ENCODE assay signal across 1 cellular context in the genomic region with DNA sequence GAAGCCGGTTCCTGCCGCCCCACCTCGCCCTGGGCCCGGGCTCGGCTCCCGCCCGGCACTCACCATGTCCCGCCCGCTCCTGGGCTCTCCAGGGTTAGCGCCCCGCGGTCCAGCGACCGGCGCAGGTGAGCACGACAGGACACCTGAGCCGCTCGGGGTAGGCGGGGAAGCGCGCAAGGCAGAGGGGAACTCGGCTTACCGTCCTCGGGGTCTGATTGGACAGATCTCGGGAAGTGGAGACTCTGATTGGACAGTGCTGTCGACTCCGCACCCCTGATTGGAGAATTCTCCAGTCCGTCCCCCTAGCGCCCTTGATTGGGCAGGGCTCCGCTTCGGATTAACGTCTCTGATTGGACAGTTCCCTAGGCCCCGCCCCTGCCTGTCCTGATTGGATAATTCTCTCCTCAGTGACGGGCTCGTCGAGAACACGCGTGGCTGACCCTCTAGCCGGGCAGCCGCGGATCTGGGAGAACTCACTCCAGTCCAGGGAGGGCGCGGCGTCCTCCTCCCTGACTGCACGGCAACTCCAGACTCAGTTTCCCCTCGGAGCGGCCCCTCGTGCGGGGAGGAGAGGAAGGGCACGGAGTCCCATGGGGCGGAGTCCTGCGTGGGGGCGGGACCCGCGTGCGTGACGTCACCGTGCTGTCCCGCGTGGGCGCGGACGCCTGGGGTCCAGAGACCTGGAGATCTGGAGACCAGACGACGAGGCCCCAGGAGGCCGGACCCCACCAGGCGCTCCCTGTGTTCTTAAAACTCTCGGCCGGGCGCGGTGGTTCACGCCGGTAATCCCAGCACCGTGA.
A peak's percentile ranks its signal among the peaks of the same experiment; 100 is the strongest.
TF ChIP-seq lines count a peak whose summit lies in the region.

A gene (minus strand): TSS at position 197 of the 800 bp plus-strand sequence. CDS start 131 bp downstream, at position 66.

TF ChIP-seq in K562, 482 proteins besides CTCF, POLR2A, EP300 and RAD21 (continued from another document and continues in another):
- TF ChIP-seq BMI1 (IDR thresholded peaks at IDR 0.05; ENCODE audit: low read length) (no peak), MYBL2 (IDR thresholded peaks at IDR 0.05; ENCODE audit: low read depth) (no peak), MYBL2 (CRISPR knock-in tag; IDR thresholded peaks at IDR 0.05; ENCODE audit: borderline replicate concordance) (no peak), CC2D1A (IDR thresholded peaks at IDR 0.05) (peak; percentile 65; the same call in 1 of the 2 replicates), THRAP3 (IDR thresholded peaks at IDR 0.05; ENCODE audit: borderline replicate concordance) (no peak), NONO (IDR thresholded peaks at IDR 0.05; ENCODE audit: low read depth in 2 of 2, low read length in 1 of 2) (peak; percentile 50 to 53; a peak in 1 of 4 replicates), ZNF778 (CRISPR knock-in tag; IDR thresholded peaks at IDR 0.05) (no peak), MIER1 (IDR thresholded peaks at IDR 0.05; ENCODE audit: low read depth) (no peak), KDM5B (IDR thresholded peaks at IDR 0.05; ENCODE audit: insufficient replicate concordance, low read depth, low read length) (peak; percentile 56), ZNF3 (CRISPR knock-in tag; IDR thresholded peaks at IDR 0.05) (no peak), SMAD2 (IDR thresholded peaks at IDR 0.05; ENCODE audit: low read depth, low read length) (no peak), ZNF274 (IDR thresholded peaks at IDR 0.05; ENCODE audit: borderline replicate concordance, low read depth, low read length) (no peak), ZNF41 (CRISPR knock-in tag; conservative IDR thresholded peaks at IDR 0.05) (no peak), ZNF57 (CRISPR knock-in tag; IDR thresholded peaks at IDR 0.05) (0 out of 2 replicates have a peak, but pooled peaks have one; percentile 33), C11orf30 (IDR thresholded peaks at IDR 0.05; ENCODE audit: low read depth) (0 out of 2 replicates have a peak, but pooled peaks have one; percentile 44), CHD2 (IDR thresholded peaks at IDR 0.05; ENCODE audit: low read depth, low read length) (peak; percentile 93)
- TF ChIP-seq, protein P1, sequence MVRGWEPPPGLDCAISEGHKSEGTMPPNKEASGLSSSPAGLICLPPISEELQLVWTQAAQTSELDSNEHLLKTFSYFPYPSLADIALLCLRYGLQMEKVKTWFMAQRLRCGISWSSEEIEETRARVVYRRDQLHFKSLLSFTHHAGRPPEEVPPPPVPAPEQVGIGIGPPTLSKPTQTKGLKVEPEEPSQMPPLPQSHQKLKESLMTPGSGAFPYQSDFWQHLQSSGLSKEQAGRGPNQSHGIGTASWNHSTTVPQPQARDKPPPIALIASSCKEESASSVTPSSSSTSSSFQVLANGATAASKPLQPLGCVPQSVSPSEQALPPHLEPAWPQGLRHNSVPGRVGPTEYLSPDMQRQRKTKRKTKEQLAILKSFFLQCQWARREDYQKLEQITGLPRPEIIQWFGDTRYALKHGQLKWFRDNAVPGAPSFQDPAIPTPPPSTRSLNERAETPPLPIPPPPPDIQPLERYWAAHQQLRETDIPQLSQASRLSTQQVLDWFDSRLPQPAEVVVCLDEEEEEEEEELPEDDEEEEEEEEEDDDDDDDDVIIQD (CRISPR knock-in tag; IDR thresholded peaks at IDR 0.05): 0 out of 2 replicates have a peak, but pooled peaks have one; percentile 60
- TF ChIP-seq, protein P2, sequence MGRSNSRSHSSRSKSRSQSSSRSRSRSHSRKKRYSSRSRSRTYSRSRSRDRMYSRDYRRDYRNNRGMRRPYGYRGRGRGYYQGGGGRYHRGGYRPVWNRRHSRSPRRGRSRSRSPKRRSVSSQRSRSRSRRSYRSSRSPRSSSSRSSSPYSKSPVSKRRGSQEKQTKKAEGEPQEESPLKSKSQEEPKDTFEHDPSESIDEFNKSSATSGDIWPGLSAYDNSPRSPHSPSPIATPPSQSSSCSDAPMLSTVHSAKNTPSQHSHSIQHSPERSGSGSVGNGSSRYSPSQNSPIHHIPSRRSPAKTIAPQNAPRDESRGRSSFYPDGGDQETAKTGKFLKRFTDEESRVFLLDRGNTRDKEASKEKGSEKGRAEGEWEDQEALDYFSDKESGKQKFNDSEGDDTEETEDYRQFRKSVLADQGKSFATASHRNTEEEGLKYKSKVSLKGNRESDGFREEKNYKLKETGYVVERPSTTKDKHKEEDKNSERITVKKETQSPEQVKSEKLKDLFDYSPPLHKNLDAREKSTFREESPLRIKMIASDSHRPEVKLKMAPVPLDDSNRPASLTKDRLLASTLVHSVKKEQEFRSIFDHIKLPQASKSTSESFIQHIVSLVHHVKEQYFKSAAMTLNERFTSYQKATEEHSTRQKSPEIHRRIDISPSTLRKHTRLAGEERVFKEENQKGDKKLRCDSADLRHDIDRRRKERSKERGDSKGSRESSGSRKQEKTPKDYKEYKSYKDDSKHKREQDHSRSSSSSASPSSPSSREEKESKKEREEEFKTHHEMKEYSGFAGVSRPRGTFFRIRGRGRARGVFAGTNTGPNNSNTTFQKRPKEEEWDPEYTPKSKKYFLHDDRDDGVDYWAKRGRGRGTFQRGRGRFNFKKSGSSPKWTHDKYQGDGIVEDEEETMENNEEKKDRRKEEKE (IDR thresholded peaks at IDR 0.05; ENCODE audit: borderline replicate concordance in 1 of 2, control insufficient read depth in 1 of 2, low read depth in 2 of 2, low read length in 1 of 2): no peak
- TF ChIP-seq, protein P3, sequence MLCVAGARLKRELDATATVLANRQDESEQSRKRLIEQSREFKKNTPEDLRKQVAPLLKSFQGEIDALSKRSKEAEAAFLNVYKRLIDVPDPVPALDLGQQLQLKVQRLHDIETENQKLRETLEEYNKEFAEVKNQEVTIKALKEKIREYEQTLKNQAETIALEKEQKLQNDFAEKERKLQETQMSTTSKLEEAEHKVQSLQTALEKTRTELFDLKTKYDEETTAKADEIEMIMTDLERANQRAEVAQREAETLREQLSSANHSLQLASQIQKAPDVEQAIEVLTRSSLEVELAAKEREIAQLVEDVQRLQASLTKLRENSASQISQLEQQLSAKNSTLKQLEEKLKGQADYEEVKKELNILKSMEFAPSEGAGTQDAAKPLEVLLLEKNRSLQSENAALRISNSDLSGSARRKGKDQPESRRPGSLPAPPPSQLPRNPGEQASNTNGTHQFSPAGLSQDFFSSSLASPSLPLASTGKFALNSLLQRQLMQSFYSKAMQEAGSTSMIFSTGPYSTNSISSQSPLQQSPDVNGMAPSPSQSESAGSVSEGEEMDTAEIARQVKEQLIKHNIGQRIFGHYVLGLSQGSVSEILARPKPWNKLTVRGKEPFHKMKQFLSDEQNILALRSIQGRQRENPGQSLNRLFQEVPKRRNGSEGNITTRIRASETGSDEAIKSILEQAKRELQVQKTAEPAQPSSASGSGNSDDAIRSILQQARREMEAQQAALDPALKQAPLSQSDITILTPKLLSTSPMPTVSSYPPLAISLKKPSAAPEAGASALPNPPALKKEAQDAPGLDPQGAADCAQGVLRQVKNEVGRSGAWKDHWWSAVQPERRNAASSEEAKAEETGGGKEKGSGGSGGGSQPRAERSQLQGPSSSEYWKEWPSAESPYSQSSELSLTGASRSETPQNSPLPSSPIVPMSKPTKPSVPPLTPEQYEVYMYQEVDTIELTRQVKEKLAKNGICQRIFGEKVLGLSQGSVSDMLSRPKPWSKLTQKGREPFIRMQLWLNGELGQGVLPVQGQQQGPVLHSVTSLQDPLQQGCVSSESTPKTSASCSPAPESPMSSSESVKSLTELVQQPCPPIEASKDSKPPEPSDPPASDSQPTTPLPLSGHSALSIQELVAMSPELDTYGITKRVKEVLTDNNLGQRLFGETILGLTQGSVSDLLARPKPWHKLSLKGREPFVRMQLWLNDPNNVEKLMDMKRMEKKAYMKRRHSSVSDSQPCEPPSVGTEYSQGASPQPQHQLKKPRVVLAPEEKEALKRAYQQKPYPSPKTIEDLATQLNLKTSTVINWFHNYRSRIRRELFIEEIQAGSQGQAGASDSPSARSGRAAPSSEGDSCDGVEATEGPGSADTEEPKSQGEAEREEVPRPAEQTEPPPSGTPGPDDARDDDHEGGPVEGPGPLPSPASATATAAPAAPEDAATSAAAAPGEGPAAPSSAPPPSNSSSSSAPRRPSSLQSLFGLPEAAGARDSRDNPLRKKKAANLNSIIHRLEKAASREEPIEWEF (CRISPR knock-in tag; IDR thresholded peaks at IDR 0.05): no peak
- TF ChIP-seq, protein P4, sequence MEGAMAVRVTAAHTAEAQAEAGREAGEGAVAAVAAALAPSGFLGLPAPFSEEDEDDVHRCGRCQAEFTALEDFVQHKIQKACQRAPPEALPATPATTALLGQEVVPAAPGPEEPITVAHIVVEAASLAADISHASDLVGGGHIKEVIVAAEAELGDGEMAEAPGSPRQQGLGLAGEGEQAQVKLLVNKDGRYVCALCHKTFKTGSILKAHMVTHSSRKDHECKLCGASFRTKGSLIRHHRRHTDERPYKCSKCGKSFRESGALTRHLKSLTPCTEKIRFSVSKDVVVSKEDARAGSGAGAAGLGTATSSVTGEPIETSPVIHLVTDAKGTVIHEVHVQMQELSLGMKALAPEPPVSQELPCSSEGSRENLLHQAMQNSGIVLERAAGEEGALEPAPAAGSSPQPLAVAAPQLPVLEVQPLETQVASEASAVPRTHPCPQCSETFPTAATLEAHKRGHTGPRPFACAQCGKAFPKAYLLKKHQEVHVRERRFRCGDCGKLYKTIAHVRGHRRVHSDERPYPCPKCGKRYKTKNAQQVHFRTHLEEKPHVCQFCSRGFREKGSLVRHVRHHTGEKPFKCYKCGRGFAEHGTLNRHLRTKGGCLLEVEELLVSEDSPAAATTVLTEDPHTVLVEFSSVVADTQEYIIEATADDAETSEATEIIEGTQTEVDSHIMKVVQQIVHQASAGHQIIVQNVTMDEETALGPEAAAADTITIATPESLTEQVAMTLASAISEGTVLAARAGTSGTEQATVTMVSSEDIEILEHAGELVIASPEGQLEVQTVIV (CRISPR knock-in tag; IDR thresholded peaks at IDR 0.05; ENCODE audit: borderline replicate concordance): no peak
- TF ChIP-seq, protein P5, sequence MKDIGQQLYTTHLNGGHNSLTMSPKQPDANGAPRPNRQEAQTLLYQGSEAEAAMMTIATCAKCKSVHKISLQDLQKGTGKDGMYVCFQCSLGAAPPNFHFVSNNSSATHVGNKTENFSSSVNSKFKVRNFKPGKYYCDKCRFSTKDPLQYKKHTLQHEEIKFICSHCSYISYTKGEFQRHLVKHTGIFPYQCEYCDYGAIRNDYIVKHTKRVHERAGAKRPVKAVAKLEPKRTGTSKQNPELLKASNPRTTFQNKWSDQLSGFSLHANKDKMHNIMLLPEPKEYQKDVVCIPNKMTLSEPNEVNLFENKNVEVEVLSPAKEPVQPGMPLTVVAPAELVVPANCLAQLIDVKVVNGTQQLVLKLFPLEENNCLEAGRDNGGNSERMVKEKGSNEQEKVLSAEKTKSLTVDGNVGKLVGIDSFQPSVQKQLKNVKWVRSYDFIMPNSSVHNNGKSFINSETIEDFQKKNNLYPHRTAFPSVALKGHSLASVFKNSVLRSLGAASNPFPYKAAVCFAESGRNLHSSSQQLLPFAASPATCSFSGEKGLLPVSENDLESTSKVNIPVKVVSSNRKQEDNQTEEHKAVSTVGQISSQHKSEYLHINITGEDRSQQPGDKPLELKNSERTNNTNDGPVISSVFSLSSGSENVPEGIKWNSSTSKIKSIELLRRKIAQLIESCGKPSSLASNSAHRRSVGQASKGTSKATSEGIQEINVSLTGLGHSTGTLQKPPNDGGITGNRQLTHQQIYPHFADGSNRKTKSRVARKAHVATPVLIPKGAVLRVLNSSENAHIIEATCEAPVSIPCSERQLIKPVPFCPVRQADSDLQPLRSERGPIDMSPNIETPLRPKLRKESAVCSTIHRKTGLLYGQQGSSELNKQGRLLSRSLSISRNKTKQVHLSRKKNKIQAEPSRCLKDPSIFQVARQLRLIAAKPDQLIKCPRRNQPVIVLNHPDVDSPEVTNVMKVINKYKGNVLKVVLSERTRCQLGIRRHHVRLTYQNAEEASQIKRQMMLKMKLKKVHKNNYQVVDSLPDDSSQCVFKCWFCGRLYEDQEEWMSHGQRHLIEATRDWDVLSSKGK (CRISPR knock-in tag; IDR thresholded peaks at IDR 0.05): no peak
- TF ChIP-seq, protein P6, sequence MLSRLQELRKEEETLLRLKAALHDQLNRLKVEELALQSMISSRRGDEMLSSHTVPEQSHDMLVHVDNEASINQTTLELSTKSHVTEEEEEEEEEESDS (CRISPR knock-in tag; IDR thresholded peaks at IDR 0.05): no peak
- TF ChIP-seq, protein P7, sequence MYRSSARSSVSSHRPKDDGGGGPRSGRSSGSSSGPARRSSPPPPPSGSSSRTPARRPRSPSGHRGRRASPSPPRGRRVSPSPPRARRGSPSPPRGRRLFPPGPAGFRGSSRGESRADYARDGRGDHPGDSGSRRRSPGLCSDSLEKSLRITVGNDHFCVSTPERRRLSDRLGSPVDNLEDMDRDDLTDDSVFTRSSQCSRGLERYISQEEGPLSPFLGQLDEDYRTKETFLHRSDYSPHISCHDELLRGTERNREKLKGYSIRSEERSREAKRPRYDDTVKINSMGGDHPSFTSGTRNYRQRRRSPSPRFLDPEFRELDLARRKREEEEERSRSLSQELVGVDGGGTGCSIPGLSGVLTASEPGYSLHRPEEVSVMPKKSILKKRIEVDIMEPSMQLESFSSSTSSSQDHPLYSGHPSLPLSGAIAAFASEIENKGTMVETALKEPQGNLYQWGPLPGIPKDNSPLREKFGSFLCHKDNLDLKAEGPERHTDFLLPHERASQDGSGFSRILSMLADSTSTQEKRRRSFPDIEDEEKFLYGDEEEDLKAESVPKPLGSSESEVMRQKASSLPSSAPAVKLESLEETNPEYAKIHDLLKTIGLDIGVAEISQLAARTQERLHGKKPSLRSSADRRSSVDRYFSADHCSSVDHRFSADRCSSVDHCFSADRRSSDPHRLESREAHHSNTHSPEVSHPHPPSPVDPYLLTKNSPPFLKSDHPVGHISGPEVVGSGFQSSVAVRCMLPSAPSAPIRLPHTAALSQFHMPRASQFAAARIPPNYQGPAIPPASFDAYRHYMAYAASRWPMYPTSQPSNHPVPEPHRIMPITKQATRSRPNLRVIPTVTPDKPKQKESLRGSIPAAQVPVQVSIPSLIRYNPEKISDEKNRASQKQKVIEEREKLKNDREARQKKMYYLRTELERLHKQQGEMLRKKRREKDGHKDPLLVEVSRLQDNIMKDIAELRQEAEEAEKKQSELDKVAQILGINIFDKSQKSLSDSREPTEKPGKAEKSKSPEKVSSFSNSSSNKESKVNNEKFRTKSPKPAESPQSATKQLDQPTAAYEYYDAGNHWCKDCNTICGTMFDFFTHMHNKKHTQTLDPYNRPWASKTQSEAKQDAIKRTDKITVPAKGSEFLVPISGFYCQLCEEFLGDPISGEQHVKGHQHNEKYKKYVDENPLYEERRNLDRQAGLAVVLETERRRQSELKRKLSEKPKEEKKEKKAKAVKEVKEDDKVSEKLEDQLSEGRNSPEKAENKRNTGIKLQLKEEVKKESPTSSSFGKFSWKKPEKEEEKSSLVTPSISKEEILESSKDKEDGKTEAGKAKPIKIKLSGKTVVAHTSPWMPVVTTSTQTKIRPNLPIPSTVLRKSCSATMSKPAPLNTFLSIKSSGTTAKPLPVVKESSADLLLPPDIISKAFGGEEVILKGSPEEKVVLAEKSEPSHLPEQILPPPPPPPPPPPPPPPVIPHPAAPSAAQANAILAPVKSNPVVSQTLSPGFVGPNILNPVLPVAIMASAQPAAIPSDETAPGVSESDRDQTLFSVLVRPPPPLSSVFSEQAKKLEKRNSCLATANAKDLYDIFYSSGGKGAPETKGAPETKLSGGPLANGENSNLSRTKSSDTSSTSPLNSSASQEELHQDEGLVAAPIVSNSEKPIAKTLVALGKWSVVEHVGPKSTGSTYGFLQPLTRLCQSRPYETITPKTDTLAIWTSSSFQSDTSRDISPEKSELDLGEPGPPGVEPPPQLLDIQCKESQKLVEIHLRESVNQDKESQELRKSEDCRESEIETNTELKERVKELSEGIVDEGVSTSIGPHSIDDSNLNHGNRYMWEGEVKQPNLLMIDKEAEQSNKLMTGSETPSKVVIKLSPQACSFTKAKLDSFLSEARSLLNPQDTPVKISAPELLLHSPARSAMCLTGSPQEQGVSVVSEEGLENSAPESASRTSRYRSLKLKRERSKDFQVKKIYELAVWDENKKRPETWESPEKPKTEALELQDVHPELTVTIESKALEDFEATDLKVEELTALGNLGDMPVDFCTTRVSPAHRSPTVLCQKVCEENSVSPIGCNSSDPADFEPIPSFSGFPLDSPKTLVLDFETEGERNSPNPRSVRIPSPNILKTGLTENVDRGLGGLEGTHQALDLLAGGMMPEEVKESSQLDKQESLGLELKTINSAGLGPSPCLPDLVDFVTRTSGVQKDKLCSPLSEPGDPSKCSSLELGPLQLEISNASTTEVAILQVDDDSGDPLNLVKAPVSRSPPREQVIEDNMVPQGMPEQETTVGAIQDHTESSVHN (IDR thresholded peaks at IDR 0.05; ENCODE audit: borderline replicate concordance in 1 of 2, low read depth in 1 of 2): no peak
